9 cellular contexts compared by ENCODE assay signal in genomic region chr18:79523738-79524180, GRCh38.
DNase-seq lines count a peak whose midpoint lies in the region; ATAC-seq and TF ChIP-seq lines count a peak whose summit lies in the region.
"Had no signal": no experiment of that assay in that cellular context is flagged by ENCODE, and none has a peak within 500 bp of the region (broad histone marks: within the 10 kb centered on the region; RNA-seq: fewer than 3 reads in every experiment).

No MANE protein-coding gene starts in this region.

- no peak overlapping the region for H3K9ac ChIP-seq in smooth muscle cell (ENCODE audit: low read depth)

- H3K27ac ChIP-seq in caudate nucleus (ENCODE audit: low read depth, low read length) (no peak overlapping the region), RWPE1 (no peak overlapping the region; the same call in 1 of the 2 replicates), smooth muscle cell (ENCODE audit: low read depth) (no peak overlapping the region)
- H3K27ac ChIP-seq: uterus had no signal

- no peaks in the 10 kb centered on the region for H3K79me2 ChIP-seq in smooth muscle cell (ENCODE audit: low read depth)

- DNase-seq in T-helper 9 cell, result peak; percentile 71
- peak; percentile 47 for DNase-seq in dermis blood vessel endothelial cell
- DNase-seq in stimulated activated CD8-positive, alpha-beta memory T cell treated with anti-CD3 and anti-CD28 coated beads, Interleukin-4, amount 100 ng/mL, for 24 hours (ENCODE audit: low read depth), result peak; percentile 58
- DNase-seq in caudate nucleus (lab: John Stamatoyannopoulos, UW), result no peak
- no peak for DNase-seq in RWPE1 (ENCODE audit: low spot score)
- no peak for DNase-seq in smooth muscle cell (lab: John Stamatoyannopoulos, UW; ENCODE audit: unreplicated experiment)

- H3K4me1 ChIP-seq in smooth muscle cell (ENCODE audit: low read depth), result no peaks in the 10 kb centered on the region

- peaks cover 5% of the 10 kb centered on the region for H3F3A ChIP-seq in smooth muscle cell (ENCODE audit: low read depth)

- H3K9me3 ChIP-seq in smooth muscle cell (replicated peaks; ENCODE audit: low read depth), result no peaks in the 10 kb centered on the region
- H3K9me3 ChIP-seq: uterus had no signal

- H2AFZ ChIP-seq in smooth muscle cell (ENCODE audit: low read depth), result no peak overlapping the region

- TF ChIP-seq CTCF in RWPE1 (conservative IDR thresholded peaks at IDR 0.05; ENCODE audit: low read depth) (no peak), smooth muscle cell (IDR thresholded peaks at IDR 0.05; ENCODE audit: borderline replicate concordance, insufficient read depth, poor library complexity, severe bottlenecking) (no peak)

- no peaks in the 10 kb centered on the region for H3K27me3 ChIP-seq in smooth muscle cell (ENCODE audit: low read depth)
- H3K27me3 ChIP-seq: uterus had no signal

- CTCF ChIA-PET in RWPE1 (lab: Yijun Ruan, JAX), result interaction anchor here (0.6 to 0.8 kb wide), 2 partner anchors 44 to 59 kb away, joined by 3 to 4 read pairs; no protein-coding TSS in a partner anchor

- H4K20me1 ChIP-seq in smooth muscle cell (ENCODE audit: low read depth), result no peaks in the 10 kb centered on the region

- no peak overlapping the region for H3K4me3 ChIP-seq in smooth muscle cell
- H3K4me3 ChIP-seq: uterus had no signal

- POLR2A ChIA-PET in RWPE1 (lab: Yijun Ruan, JAX; ENCODE audit: low non-redundant PET), result no interaction called here

- H3K4me2 ChIP-seq in smooth muscle cell, result no peak overlapping the region

- H3K36me3 ChIP-seq in smooth muscle cell (ENCODE audit: low read depth), result no peaks in the 10 kb centered on the region
- H3K36me3 ChIP-seq: uterus had no signal

- WGBS in smooth muscle cell (ENCODE audit: low lambda C conversion rate), result 66% methylated on average over 12 of the region's 12 CpGs

- ATAC-seq in GM19035 (IDR thresholded peaks at IDR 0.05; ENCODE audit: unreplicated experiment) (peak; percentile 78), HG03064 (IDR thresholded peaks at IDR 0.05; ENCODE audit: low read depth, unreplicated experiment) (peak; percentile 55)

Comparison
In these comparisons a context has a peak if more than half of its experiments do, and no peak if none do; other contexts are left out.
1. DNase-seq: peak in T-helper 9 cell (single experiment), dermis blood vessel endothelial cell (single experiment) and stimulated activated CD8-positive, alpha-beta memory T cell treated with anti-CD3 and anti-CD28 coated beads, Interleukin-4, amount 100 ng/mL, for 24 hours (single experiment); none in caudate nucleus (0 of 61), RWPE1 (single experiment) and smooth muscle cell (single experiment).